In genomic region chr1:185442065-185442464, GRCh38 we compare ENCODE assay signal across 2 cellular contexts.
TF ChIP-seq lines count a peak whose summit lies in the region.

No MANE protein-coding gene starts in this region.

TF ChIP-seq in SK-N-SH, 30 proteins besides CTCF, POLR2A, EP300 and RAD21:
- TF ChIP-seq FOXM1 (IDR thresholded peaks at IDR 0.05; ENCODE audit: low read depth): no peak
- no peak for TF ChIP-seq RFX5 (IDR thresholded peaks at IDR 0.05; ENCODE audit: low read length)
- no peak for TF ChIP-seq TAF1 (IDR thresholded peaks at IDR 0.05; ENCODE audit: borderline replicate concordance, low read depth, low read length)
- TF ChIP-seq PBX3 (IDR thresholded peaks at IDR 0.05): no peak
- no peak for TF ChIP-seq ELF1 (IDR thresholded peaks at IDR 0.05)
- no peak for TF ChIP-seq POLR2AphosphoS5 (IDR thresholded peaks at IDR 0.05; ENCODE audit: low read depth, low read length)
- TF ChIP-seq RCOR1 (IDR thresholded peaks at IDR 0.05; ENCODE audit: low read length): no peak
- TF ChIP-seq USF2 (IDR thresholded peaks at IDR 0.05; ENCODE audit: borderline replicate concordance, low read depth, low read length): no peak

TF ChIP-seq in H1, 55 proteins besides CTCF, POLR2A, EP300 and RAD21:
- TF ChIP-seq TAF1 (IDR thresholded peaks at IDR 0.05; ENCODE audit: low read depth, low read length) (no peak), SUZ12 (IDR thresholded peaks at IDR 0.05; ENCODE audit: low read length) (no peak), BACH1 (IDR thresholded peaks at IDR 0.05; ENCODE audit: low read length) (no peak), RFX5 (IDR thresholded peaks at IDR 0.05; ENCODE audit: borderline replicate concordance, low read depth, low read length) (no peak), NRF1 (IDR thresholded peaks at IDR 0.05; ENCODE audit: low read depth, low read length) (no peak), CHD2 (IDR thresholded peaks at IDR 0.05; ENCODE audit: low read length) (no peak), KDM5A (IDR thresholded peaks at IDR 0.05; ENCODE audit: low read length) (no peak), TCF12 (IDR thresholded peaks at IDR 0.05; ENCODE audit: low read depth, low read length) (no peak), CBX5 (IDR thresholded peaks at IDR 0.05; ENCODE audit: low read depth, low read length) (no peak), POU5F1 (IDR thresholded peaks at IDR 0.05; ENCODE audit: low read depth, low read length) (no peak), ASH2L (IDR thresholded peaks at IDR 0.05; ENCODE audit: low read length) (no peak), PHF8 (conservative IDR thresholded peaks at IDR 0.05; ENCODE audit: low read depth, low read length) (no peak), SAP30 (IDR thresholded peaks at IDR 0.05; ENCODE audit: insufficient read depth, insufficient replicate concordance, low read length) (no peak)
